Comparison of ENCODE assay signal across 8 cellular contexts in the genomic region with DNA sequence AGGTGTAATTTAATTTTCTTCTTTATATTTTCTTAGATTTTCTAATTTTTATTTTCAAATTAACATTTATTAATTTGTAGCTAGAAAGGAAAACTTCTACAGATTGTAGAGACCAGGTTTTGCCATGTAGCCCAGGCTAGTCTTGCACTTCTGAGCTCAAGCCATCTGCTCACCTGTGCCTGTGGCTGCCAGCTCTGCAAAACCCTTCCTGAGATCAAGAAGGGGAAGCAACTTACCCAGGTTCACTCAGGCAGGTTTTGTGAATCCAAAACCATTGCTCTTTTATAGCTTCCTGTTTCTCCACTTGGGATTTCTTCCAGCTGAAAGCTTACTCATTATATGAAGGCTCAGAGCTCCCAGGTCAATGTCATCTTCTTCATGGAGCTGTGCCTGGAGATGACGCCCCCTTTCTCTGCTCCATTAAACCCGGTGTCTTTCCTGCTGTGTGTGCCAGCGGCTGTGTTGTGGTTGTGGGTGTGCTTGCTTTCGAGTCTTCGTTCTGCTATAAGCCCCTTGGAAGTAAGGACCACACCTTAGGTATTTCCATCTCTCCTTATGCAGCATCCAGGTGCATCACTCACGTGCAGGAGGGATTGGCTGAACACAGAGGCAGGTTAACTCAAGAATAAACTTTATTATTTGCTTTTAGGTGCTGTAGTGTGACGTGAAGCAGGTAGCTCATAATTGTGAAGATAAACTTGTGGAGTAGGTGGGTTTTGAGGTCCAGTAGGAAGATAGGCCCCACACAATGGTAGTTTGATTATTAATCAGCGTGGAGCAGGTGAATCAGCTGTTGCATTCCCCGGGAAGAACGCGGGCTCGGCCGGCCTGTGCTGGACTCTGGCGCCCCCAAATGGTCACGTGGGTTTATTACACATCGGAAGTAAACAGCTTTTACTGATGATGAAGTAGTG. TPM values are rescaled to one million over a fixed set of nuclear protein-coding genes. Genes with fewer than 3 reads are reported as not detected.
DNase-seq lines count a peak whose midpoint lies in the region; ATAC-seq, FAIRE-seq and TF ChIP-seq lines count a peak whose summit lies in the region.

No MANE protein-coding gene starts in this region.

- CTCF ChIA-PET in activated B cell treated with CpG ODN at 0.5 μM for 24 hours (lab: Charles Lee) = interaction anchor here (0.6 to 7.9 kb wide), 58 partner anchors 8 to 443 kb away, joined by 3 to 298 read pairs (median 6); a partner anchor contains a TSS

- H3K27ac ChIP-seq in breast epithelium (no peak overlapping the region), keratinocyte (ENCODE audit: control insufficient read depth, insufficient read depth, low read length) (no peak overlapping the region)

- no peaks in the 10 kb centered on the region for H3K9me3 Mint-ChIP-seq in activated B cell treated with CpG ODN at 0.5 μM for 24 hours

- DNase-seq in NCI-H226 = peak; percentile 38
- peak; percentile 65 for DNase-seq in activated B cell treated with CpG ODN at 0.5 μM for 24 hours
- peak; percentile 63 to 86 for DNase-seq in breast epithelium (ENCODE audit: low spot score in 2 of 2)
- DNase-seq in keratinocyte (ENCODE audit: low read depth, low spot score) = peak; percentile 15
- DNase-seq in stimulated activated CD4-positive, alpha-beta T cell treated with anti-CD3 and anti-CD28 coated beads, Interleukin-1b, Interleukin-23, amount 100 ng/mL, for 24 hours (ENCODE audit: low read depth in 4 of 4, low spot score in 1 of 4) = peak; percentile 62 to 75 (median 69)

- intact Hi-C loops in activated B cell treated with CpG ODN at 0.5 μM for 24 hours (cut with micrococcal nuclease) (loop anchor here (1.0 to 5.0 kb wide), 7 partner anchors 54 to 284 kb away; a partner anchor contains a TSS), breast epithelium (cut with DNase I; ENCODE audit: low total_unique reads) (loop anchor here (10.0 kb wide), 2 partner anchors 127 to 287 kb away; a partner anchor contains a TSS)

- H3K9me3 ChIP-seq in breast epithelium (no peaks in the 10 kb centered on the region), keratinocyte (ENCODE audit: control insufficient read depth, low read depth, low read length) (no peaks in the 10 kb centered on the region)

- TF ChIP-seq POLR2A in breast epithelium (IDR thresholded peaks at IDR 0.05) = no peak

- no peaks in the 10 kb centered on the region for H3K79me2 ChIP-seq in keratinocyte (ENCODE audit: control insufficient read depth, insufficient read depth, low read length)

- H3K4me1 ChIP-seq in breast epithelium (no peaks in the 10 kb centered on the region), keratinocyte (ENCODE audit: control insufficient read depth, extremely low read depth, insufficient read depth, low read length) (no peaks in the 10 kb centered on the region)

- H3K9ac ChIP-seq in keratinocyte (ENCODE audit: control insufficient read depth, extremely low read depth, insufficient read depth, low read length) = no peak overlapping the region

- H3K4me2 ChIP-seq in keratinocyte (ENCODE audit: control insufficient read depth, extremely low read depth, insufficient read depth, low read depth, low read length) = no peak overlapping the region

- H3K4me3 ChIP-seq in breast epithelium (peak overlapping the region in 1 of 3 donors; percentile 31), keratinocyte (ENCODE audit: control insufficient read depth in 2 of 3, extremely low read depth in 1 of 3, insufficient read depth in 2 of 3, low read depth in 1 of 3, low read length in 3 of 3) (no peak overlapping the region)

- ATAC-seq in GM21576 (IDR thresholded peaks at IDR 0.05; ENCODE audit: unreplicated experiment) (peak; percentile 50), activated B cell treated with CpG ODN at 0.5 μM for 24 hours (ENCODE audit: low read depth) (peak; percentile 82), HG03378 (IDR thresholded peaks at IDR 0.05; ENCODE audit: unreplicated experiment) (no peak)

- H3K27me3 ChIP-seq in breast epithelium (no peaks in the 10 kb centered on the region), keratinocyte (ENCODE audit: control insufficient read depth, extremely low read depth, insufficient read depth, low read length) (no peaks in the 10 kb centered on the region)

- H3K36me3 Mint-ChIP-seq in activated B cell treated with CpG ODN at 0.5 μM for 24 hours (ENCODE audit: low read depth) = no peaks in the 10 kb centered on the region

- H3K36me3 ChIP-seq in breast epithelium (no peaks in the 10 kb centered on the region), keratinocyte (ENCODE audit: control insufficient read depth in 2 of 2, extremely low read depth in 1 of 2, insufficient read depth in 2 of 2, low read length in 2 of 2) (no peaks in the 10 kb centered on the region)

- H3K4me3 Mint-ChIP-seq in activated B cell treated with CpG ODN at 0.5 μM for 24 hours = peak overlapping the region; percentile 5

- H2AFZ ChIP-seq in keratinocyte (ENCODE audit: control insufficient read depth, low read length) = no peak overlapping the region

- no peaks in the 10 kb centered on the region for H3K9me1 ChIP-seq in keratinocyte (ENCODE audit: control insufficient read depth, extremely low read depth, insufficient read depth, low read length)

- H4K20me1 ChIP-seq in keratinocyte (ENCODE audit: control insufficient read depth, extremely low read depth, insufficient read depth, low read length) = no peaks in the 10 kb centered on the region

- FAIRE-seq in A204.1 (lab: Jason Lieb, UNC) (peak; percentile 16), keratinocyte (lab: Jason Lieb, UNC) (peak; percentile 23)

- dilution Hi-C loops in keratinocyte (cut with MboI; ENCODE audit: extremely low pct_ligation_motif_present, low sequenced_read_pairs) = loop anchor here (25.0 kb wide), 1 partner anchor 169 kb away; a partner anchor contains a TSS

- H3K27me3 Mint-ChIP-seq in activated B cell treated with CpG ODN at 0.5 μM for 24 hours = no peaks in the 10 kb centered on the region

- TF ChIP-seq CTCF in activated B cell treated with CpG ODN at 0.5 μM for 24 hours (IDR thresholded peaks at IDR 0.05) (peak; percentile 59), breast epithelium (IDR thresholded peaks at IDR 0.05) (peak; percentile 90 to 92 (median 91)), keratinocyte (optimal IDR thresholded peaks at IDR 0.05 in 1 of 3, IDR thresholded peaks at IDR 0.05 in 1 of 3, conservative IDR thresholded peaks at IDR 0.05 in 1 of 3; ENCODE audit: extremely low read depth in 1 of 3, insufficient read depth in 2 of 3, low read length in 3 of 3) (peak; percentile 79 to 96 (median 94))

- H3K4me1 Mint-ChIP-seq in activated B cell treated with CpG ODN at 0.5 μM for 24 hours = peaks cover 7% of the 10 kb centered on the region

- H3K27ac Mint-ChIP-seq in activated B cell treated with CpG ODN at 0.5 μM for 24 hours = no peak overlapping the region

- POLR2A ChIA-PET in activated B cell treated with CpG ODN at 0.5 μM for 24 hours (lab: Charles Lee) = interaction anchor here (0.7 to 2.4 kb wide), 13 partner anchors 31 to 289 kb away, joined by 3 to 22 read pairs (median 7); a partner anchor contains a TSS

RNA-seq across cellular contexts. Expression of a gene that starts 42.2 kb away (rescaled TPM):
- total RNA-seq in activated B cell treated with CpG ODN at 0.5 μM for 24 hours (29.0 and 34.8 TPM in 2 replicates), breast epithelium (10 to 100 TPM in 2 of 3 donors, 1 to 10 TPM in 1; 8.5 to 19.0 (median 14.8) TPM)
- 8.0 to 19.6 TPM (median 12.7 TPM) in 3 replicates for polyA plus RNA-seq in keratinocyte
- 5.3 TPM for polyA plus RNA-seq in keratinocyte (2011; ENCODE audit: low read depth)
- 9.4 and 10.3 TPM in 2 replicates for polyA plus RNA-seq in keratinocyte (2011; cell fraction: cytosol; rRNA removed)
- polyA plus RNA-seq in keratinocyte (2011; cell fraction: nucleus; rRNA removed) = 23.1 and 32.1 TPM in 2 replicates
- polyA plus RNA-seq in keratinocyte (2012; ENCODE audit: low replicate concordance) = 5.7 and 23.6 TPM in 2 replicates
- polyA minus RNA-seq in keratinocyte = 8.5 to 31.3 TPM (median 14.1 TPM) in 3 replicates
- 22.8 TPM for polyA minus RNA-seq in keratinocyte (2011; cell fraction: cytosol; rRNA and poly(A)+ RNA removed)
- polyA minus RNA-seq in keratinocyte (2011; cell fraction: nucleus; rRNA and poly(A)+ RNA removed) = 14.0 and 21.6 TPM in 2 replicates

Comparison
In these comparisons a context has a peak if more than half of its experiments do, and no peak if none do; other contexts are left out.
1. DNase-seq: peak in every context shown above with its lines; median percentile 74 in breast epithelium; 69 in stimulated activated CD4-positive, alpha-beta T cell treated with anti-CD3 and anti-CD28 coated beads, Interleukin-1b, Interleukin-23, amount 100 ng/mL, for 24 hours; 65 in activated B cell treated with CpG ODN at 0.5 μM for 24 hours; 38 in NCI-H226; 15 in keratinocyte.